19 cellular contexts compared by ENCODE assay signal in the genomic region with DNA sequence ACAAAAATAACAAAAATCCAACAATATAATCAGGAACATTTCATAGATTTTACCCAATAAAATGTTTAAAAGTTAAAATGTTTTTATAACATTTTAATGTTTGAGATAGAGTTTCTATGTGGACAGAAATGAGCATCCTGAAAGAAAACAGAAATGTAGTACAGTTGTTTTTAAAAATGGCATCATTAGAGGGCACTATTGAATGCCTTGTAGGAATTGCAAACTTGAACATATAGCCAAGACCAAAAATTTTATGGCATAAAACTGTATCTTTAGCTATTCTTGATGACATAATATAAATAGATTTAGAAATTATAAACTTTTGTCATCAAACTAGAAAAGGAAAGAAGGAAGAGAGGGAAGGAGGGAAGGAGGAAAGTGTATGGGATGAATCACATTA.
"Had no signal": no experiment of that assay in that cellular context is flagged by ENCODE, and none has a peak within 500 bp of the region (broad histone marks: within the 10 kb centered on the region; RNA-seq: fewer than 3 reads in every experiment).

No MANE protein-coding gene starts in this region.

- H3K27ac ChIP-seq: epithelial cell of prostate, gastrocnemius medialis, left ventricle myocardium inferior, psoas muscle, stomach, vagina had no signal

- H3K27me3 ChIP-seq: gastrocnemius medialis, stomach, vagina had no signal

- H3K9me3 Mint-ChIP-seq: activated CD4-positive, alpha-beta T cell treated with anti-CD3 and anti-CD28 coated beads, Interleukin-2, amount 10 ng/mL, durations not matched to agents 24 days and 14 days; T-helper 1 cell treated with Interleukin-12 subunit alpha and Interleukin-12 subunit beta and Interleukin-4 antibody, amounts not matched to agents 30 μg/mL and 1 μg/mL, for 36 hours had no signal

- H3K36me3 ChIP-seq: gastrocnemius medialis, left ventricle myocardium inferior, stomach, vagina had no signal

- H3K4me1 Mint-ChIP-seq: activated CD4-positive, alpha-beta T cell treated with anti-CD3 and anti-CD28 coated beads, Interleukin-2, amount 10 ng/mL, durations not matched to agents 24 days and 14 days; neural crest cell; stimulated activated effector memory CD8-positive, alpha-beta T cell treated with anti-CD3 and anti-CD28 coated beads, Interleukin-12 subunit alpha, Interleukin-12 subunit beta, amount 100 ng/mL, for 72 hours had no signal

- H3K36me3 Mint-ChIP-seq: stimulated activated effector memory CD8-positive, alpha-beta T cell treated with anti-CD3 and anti-CD28 coated beads, Interleukin-12 subunit alpha, Interleukin-12 subunit beta, amount 100 ng/mL, for 72 hours had no signal

- H3K27ac Mint-ChIP-seq: activated CD4-positive, alpha-beta T cell treated with anti-CD3 and anti-CD28 coated beads, Interleukin-2, amount 10 ng/mL, durations not matched to agents 24 days and 14 days; activated CD8-positive, alpha-beta T cell treated with anti-CD3 and anti-CD28 coated beads for 36 hours; stimulated activated effector memory CD8-positive, alpha-beta T cell treated with anti-CD3 and anti-CD28 coated beads, Interleukin-12 subunit alpha, Interleukin-12 subunit beta, amount 100 ng/mL, for 72 hours; T-helper 1 cell treated with Interleukin-12 subunit alpha and Interleukin-12 subunit beta and Interleukin-4 antibody, amounts not matched to agents 30 μg/mL and 1 μg/mL, for 36 hours had no signal

- H3K9me3 ChIP-seq: gastrocnemius medialis, psoas muscle, vagina had no signal

- DNase-seq: activated CD4-positive, alpha-beta T cell treated with anti-CD3 and anti-CD28 coated beads, Interleukin-2, amount 10 ng/mL, durations not matched to agents 24 days and 14 days; activated CD8-positive, alpha-beta T cell treated with anti-CD3 and anti-CD28 coated beads for 36 hours; activated effector memory CD4-positive, alpha-beta T cell treated with anti-CD3 and anti-CD28 coated beads, Interleukin-2, amount 50 U/mL, for 16 hours; activated naive CD4-positive, alpha-beta T cell treated with anti-CD3 and anti-CD28 coated beads, Interleukin-2, amount 50 U/mL, for 16 hours; activated T-cell treated with anti-CD3 and anti-CD28 coated beads, Interleukin-2, amount 50 U/mL, for 48 hours; gastrocnemius medialis; head of caudate nucleus; kidney glomerular epithelial cell; left ventricle myocardium inferior; psoas muscle; right cardiac atrium; stimulated activated CD4-positive, alpha-beta T cell treated with anti-CD3 and anti-CD28 coated beads, Interleukin-4, amount 100 ng/mL, for 1 hour; stomach; trophoblast cell had no signal

- ATAC-seq: activated CD8-positive, alpha-beta T cell treated with anti-CD3 and anti-CD28 coated beads for 36 hours; gastrocnemius medialis; psoas muscle; right cardiac atrium; stimulated activated effector memory CD8-positive, alpha-beta T cell treated with anti-CD3 and anti-CD28 coated beads, Interleukin-12 subunit alpha, Interleukin-12 subunit beta, amount 100 ng/mL, for 72 hours had no signal

- H3K4me1 ChIP-seq: gastrocnemius medialis, left ventricle myocardium inferior, psoas muscle, stomach, vagina had no signal

- H3K27me3 Mint-ChIP-seq: activated CD4-positive, alpha-beta T cell treated with anti-CD3 and anti-CD28 coated beads, Interleukin-2, amount 10 ng/mL, durations not matched to agents 24 days and 14 days; activated CD8-positive, alpha-beta T cell treated with anti-CD3 and anti-CD28 coated beads for 36 hours had no signal

- H3K4me3 Mint-ChIP-seq: activated CD4-positive, alpha-beta T cell treated with anti-CD3 and anti-CD28 coated beads, Interleukin-2, amount 10 ng/mL, durations not matched to agents 24 days and 14 days; activated CD8-positive, alpha-beta T cell treated with anti-CD3 and anti-CD28 coated beads for 36 hours; neural crest cell; stimulated activated effector memory CD8-positive, alpha-beta T cell treated with anti-CD3 and anti-CD28 coated beads, Interleukin-12 subunit alpha, Interleukin-12 subunit beta, amount 100 ng/mL, for 72 hours; T-helper 1 cell treated with Interleukin-12 subunit alpha and Interleukin-12 subunit beta and Interleukin-4 antibody, amounts not matched to agents 30 μg/mL and 1 μg/mL, for 36 hours had no signal

- H3K4me3 ChIP-seq: gastrocnemius medialis, left ventricle myocardium inferior, psoas muscle, stomach, vagina had no signal
